Comparison of ENCODE assay signal across 7 cellular contexts in genomic region chr11:42171046-42171445, GRCh38.
"Had no signal": no experiment of that assay in that cellular context is flagged by ENCODE, and none has a peak within 500 bp of the region (broad histone marks: within the 10 kb centered on the region; RNA-seq: fewer than 3 reads in every experiment).

No MANE protein-coding gene starts in this region.

- H3K4me1 Mint-ChIP-seq: GM23338, H9, IgD-negative memory B cell had no signal

- H2AFZ ChIP-seq: GM23338 had no signal

- H3K9me3 Mint-ChIP-seq: H9 had no signal

- DNase-seq: H9, HCEC 1CT, KBM-7 had no signal

- H3K4me2 ChIP-seq: GM23338 had no signal

- ATAC-seq: GM23338, HepG2 had no signal

- H3K4me3 Mint-ChIP-seq: GM23338, H9, IgD-negative memory B cell had no signal

- H3K27me3 Mint-ChIP-seq: IgD-negative memory B cell had no signal

- H3K27ac ChIP-seq: HL-60 had no signal

- H3K36me3 Mint-ChIP-seq: IgD-negative memory B cell had no signal

- H3K27ac Mint-ChIP-seq: GM23338, H9, IgD-negative memory B cell had no signal

- H3K4me3 ChIP-seq: GM23338 had no signal
